Comparison of ENCODE assay signal across 8 cellular contexts in genomic region chr2:36322108-36322507, GRCh38. TPM values are rescaled to one million over a fixed set of nuclear protein-coding genes. Genes with fewer than 3 reads are reported as not detected.
DNase-seq lines count a peak whose midpoint lies in the region; ATAC-seq and TF ChIP-seq lines count a peak whose summit lies in the region.

No MANE protein-coding gene starts in this region.

- no peak overlapping the region for H3K4me3 ChIP-seq in GM12864 (ENCODE audit: low read depth, low read length)
- H3K4me3 ChIP-seq in OCI-LY3 (ENCODE audit: low read length): no peak overlapping the region
- H3K4me3 ChIP-seq in psoas muscle: no peak overlapping the region
- no peak overlapping the region for H3K4me3 ChIP-seq in tibial artery

- intact Hi-C loops in psoas muscle (cut with DNase I) (no loop called here), tibial artery (cut with DNase I; ENCODE audit: low total_unique reads) (no loop called here)

- no peaks in the 10 kb centered on the region for H3K36me3 ChIP-seq in OCI-LY3 (replicated peaks; ENCODE audit: low read depth, low read length)
- H3K36me3 ChIP-seq in psoas muscle (ENCODE audit: insufficient read depth in 1 of 2, low read depth in 1 of 2): no peaks in the 10 kb centered on the region
- no peaks in the 10 kb centered on the region for H3K36me3 ChIP-seq in tibial artery

- DNase-seq in GM12864 (ENCODE audit: low read depth) (no peak), fibroblast of gingiva (ENCODE audit: low read depth) (peak; percentile 45), psoas muscle (no peak), HuH-7.5 (ENCODE audit: low spot score) (no peak), tibial artery (no peak)
- DNase-seq in activated naive CD4-positive, alpha-beta T cell (lab: John Stamatoyannopoulos, UW): no peak

- no peaks in the 10 kb centered on the region for H3K79me2 ChIP-seq in OCI-LY3 (ENCODE audit: low read length)

- no peak overlapping the region for H3K4me2 ChIP-seq in OCI-LY3 (ENCODE audit: low read length)

- no peak for ATAC-seq in psoas muscle
- ATAC-seq in HG02885 (IDR thresholded peaks at IDR 0.05; ENCODE audit: poor library complexity, unreplicated experiment): no peak

- H3K27ac ChIP-seq in OCI-LY3 (ENCODE audit: low read length): no peak overlapping the region
- H3K27ac ChIP-seq in psoas muscle: no peak overlapping the region
- no peak overlapping the region for H3K27ac ChIP-seq in tibial artery

- H3K9ac ChIP-seq in OCI-LY3 (ENCODE audit: low read length): no peak overlapping the region

- H2AFZ ChIP-seq in OCI-LY3 (ENCODE audit: low read depth, low read length): no peak overlapping the region

- WGBS in psoas muscle, 3 donors: 55 to 64% (median 60%) methylated on average over 3 of the region's 3 CpGs

- H3K4me1 ChIP-seq in OCI-LY3 (ENCODE audit: low read length) (no peaks in the 10 kb centered on the region), psoas muscle (no peaks in the 10 kb centered on the region), tibial artery (no peaks in the 10 kb centered on the region)

- H3K27me3 ChIP-seq in OCI-LY3 (ENCODE audit: low read depth, low read length) (0 out of 2 replicates have a peak, but pooled peaks cover 2% of the 10 kb centered on the region), psoas muscle (ENCODE audit: insufficient read depth in 3 of 3, low read length in 2 of 3) (no peaks in the 10 kb centered on the region), tibial artery (no peaks in the 10 kb centered on the region)

- TF ChIP-seq CTCF in GM12864 (IDR thresholded peaks at IDR 0.05; ENCODE audit: low read depth, low read length, missing control alignments) (peak; percentile 24), OCI-LY3 (IDR thresholded peaks at IDR 0.05; ENCODE audit: low read depth, low read length) (peak; percentile 38), psoas muscle (IDR thresholded peaks at IDR 0.05) (peak; percentile 24), tibial artery (IDR thresholded peaks at IDR 0.05) (peak in 1 of 2 experiments; percentile 8)

- no peaks in the 10 kb centered on the region for H4K20me1 ChIP-seq in OCI-LY3 (ENCODE audit: insufficient read depth, low read length)

- H3K9me3 ChIP-seq in OCI-LY3 (ENCODE audit: insufficient read depth, low read length) (no peaks in the 10 kb centered on the region), psoas muscle (no peaks in the 10 kb centered on the region), tibial artery (no peaks in the 10 kb centered on the region)

RNA-seq across cellular contexts. Expression of gene CRIM1, which starts 33.5 kb away (rescaled TPM):
- 10 to 100 TPM; 49.8 to 66.2 (median 56.3) TPM for total RNA-seq in psoas muscle
- polyA plus RNA-seq in psoas muscle: 10 to 100 TPM; 10.2 to 68.1 (median 53.1) TPM
